In the genomic region with DNA sequence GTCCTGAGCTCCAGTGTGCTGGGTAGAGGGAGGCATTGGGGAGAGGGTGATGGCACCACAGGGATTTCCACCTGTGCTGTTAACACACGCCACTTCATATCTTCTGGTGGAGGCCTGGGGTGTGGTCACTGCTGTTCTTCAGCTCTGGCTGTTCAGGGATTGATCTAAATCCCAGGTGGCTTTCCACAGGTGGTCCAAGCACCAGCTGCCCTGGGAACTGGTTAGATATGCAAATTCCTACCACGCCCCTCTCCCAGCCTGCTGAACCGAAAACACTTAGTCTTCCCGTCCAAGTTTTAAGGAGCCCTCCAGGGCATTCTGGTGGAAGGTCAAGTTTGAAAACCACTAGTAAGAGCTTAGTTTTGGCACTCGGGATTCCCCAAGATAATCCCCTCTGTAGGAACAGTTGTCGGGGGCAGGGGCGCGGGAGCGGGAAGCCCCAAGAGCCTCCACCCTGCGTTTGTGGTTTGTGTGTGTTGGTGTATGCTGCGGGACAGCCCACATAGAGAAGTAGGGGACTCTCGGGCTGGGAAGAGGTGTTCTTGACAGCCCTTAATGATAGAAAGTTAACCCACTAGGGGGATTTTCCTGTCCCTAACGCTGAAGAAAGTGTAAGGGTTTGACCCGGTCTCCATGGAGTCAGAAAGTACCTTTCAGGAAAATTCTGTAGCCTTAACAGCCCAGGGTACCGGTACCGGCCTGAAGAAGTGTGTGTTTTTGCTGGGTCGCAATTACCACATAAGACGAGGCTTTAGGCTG, we compare ENCODE assay signal across 2 cellular contexts.
TF ChIP-seq lines count a peak whose summit lies in the region.

No MANE protein-coding gene starts in this region.

TF ChIP-seq in K562, 482 proteins besides CTCF, POLR2A, EP300 and RAD21:
- TF ChIP-seq GATAD2A (IDR thresholded peaks at IDR 0.05): no peak
- no peak for TF ChIP-seq ZNF282 (CRISPR knock-in tag; IDR thresholded peaks at IDR 0.05)
- TF ChIP-seq WHSC1 (IDR thresholded peaks at IDR 0.05; ENCODE audit: low read length): no peak
- TF ChIP-seq, protein P1, sequence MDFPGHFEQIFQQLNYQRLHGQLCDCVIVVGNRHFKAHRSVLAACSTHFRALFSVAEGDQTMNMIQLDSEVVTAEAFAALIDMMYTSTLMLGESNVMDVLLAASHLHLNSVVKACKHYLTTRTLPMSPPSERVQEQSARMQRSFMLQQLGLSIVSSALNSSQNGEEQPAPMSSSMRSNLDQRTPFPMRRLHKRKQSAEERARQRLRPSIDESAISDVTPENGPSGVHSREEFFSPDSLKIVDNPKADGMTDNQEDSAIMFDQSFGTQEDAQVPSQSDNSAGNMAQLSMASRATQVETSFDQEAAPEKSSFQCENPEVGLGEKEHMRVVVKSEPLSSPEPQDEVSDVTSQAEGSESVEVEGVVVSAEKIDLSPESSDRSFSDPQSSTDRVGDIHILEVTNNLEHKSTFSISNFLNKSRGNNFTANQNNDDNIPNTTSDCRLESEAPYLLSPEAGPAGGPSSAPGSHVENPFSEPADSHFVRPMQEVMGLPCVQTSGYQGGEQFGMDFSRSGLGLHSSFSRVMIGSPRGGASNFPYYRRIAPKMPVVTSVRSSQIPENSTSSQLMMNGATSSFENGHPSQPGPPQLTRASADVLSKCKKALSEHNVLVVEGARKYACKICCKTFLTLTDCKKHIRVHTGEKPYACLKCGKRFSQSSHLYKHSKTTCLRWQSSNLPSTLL (IDR thresholded peaks at IDR 0.05): no peak
- no peak for TF ChIP-seq ZNF780A (CRISPR knock-in tag; IDR thresholded peaks at IDR 0.05)
- TF ChIP-seq, protein P2, sequence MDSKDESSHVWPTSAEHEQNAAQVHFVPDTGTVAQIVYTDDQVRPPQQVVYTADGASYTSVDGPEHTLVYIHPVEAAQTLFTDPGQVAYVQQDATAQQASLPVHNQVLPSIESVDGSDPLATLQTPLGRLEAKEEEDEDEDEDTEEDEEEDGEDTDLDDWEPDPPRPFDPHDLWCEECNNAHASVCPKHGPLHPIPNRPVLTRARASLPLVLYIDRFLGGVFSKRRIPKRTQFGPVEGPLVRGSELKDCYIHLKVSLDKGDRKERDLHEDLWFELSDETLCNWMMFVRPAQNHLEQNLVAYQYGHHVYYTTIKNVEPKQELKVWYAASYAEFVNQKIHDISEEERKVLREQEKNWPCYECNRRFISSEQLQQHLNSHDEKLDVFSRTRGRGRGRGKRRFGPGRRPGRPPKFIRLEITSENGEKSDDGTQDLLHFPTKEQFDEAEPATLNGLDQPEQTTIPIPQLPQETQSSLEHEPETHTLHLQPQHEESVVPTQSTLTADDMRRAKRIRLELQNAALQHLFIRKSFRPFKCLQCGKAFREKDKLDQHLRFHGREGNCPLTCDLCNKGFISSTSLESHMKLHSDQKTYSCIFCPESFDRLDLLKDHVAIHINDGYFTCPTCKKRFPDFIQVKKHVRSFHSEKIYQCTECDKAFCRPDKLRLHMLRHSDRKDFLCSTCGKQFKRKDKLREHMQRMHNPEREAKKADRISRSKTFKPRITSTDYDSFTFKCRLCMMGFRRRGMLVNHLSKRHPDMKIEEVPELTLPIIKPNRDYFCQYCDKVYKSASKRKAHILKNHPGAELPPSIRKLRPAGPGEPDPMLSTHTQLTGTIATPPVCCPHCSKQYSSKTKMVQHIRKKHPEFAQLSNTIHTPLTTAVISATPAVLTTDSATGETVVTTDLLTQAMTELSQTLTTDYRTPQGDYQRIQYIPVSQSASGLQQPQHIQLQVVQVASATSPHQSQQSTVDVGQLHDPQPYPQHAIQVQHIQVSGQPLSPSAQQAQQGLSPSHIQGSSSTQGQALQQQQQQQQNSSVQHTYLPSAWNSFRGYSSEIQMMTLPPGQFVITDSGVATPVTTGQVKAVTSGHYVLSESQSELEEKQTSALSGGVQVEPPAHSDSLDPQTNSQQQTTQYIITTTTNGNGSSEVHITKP (IDR thresholded peaks at IDR 0.05; ENCODE audit: partially characterized antibody): peak; percentile 7
- TF ChIP-seq, protein P3, sequence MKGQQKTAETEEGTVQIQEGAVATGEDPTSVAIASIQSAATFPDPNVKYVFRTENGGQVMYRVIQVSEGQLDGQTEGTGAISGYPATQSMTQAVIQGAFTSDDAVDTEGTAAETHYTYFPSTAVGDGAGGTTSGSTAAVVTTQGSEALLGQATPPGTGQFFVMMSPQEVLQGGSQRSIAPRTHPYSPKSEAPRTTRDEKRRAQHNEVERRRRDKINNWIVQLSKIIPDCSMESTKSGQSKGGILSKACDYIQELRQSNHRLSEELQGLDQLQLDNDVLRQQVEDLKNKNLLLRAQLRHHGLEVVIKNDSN (CRISPR knock-in tag; IDR thresholded peaks at IDR 0.05): no peak
- TF ChIP-seq CBFA2T3 (IDR thresholded peaks at IDR 0.05): peak; percentile 33; the same call in 1 of the 2 replicates
TF ChIP-seq in K562: peak in this region for 2.

TF ChIP-seq in SK-N-SH treated with all-trans-retinoic acid at 6 μM for 48 hours, 23 proteins besides CTCF, POLR2A, EP300 and RAD21:
- TF ChIP-seq ZNF8 (CRISPR knock-in tag; IDR thresholded peaks at IDR 0.05) (no peak), ZNF70 (CRISPR knock-in tag; IDR thresholded peaks at IDR 0.05) (no peak), TCF4 (CRISPR knock-in tag; IDR thresholded peaks at IDR 0.05; ENCODE audit: borderline replicate concordance) (no peak), PPARA (CRISPR knock-in tag; IDR thresholded peaks at IDR 0.05; ENCODE audit: borderline replicate concordance) (no peak), ZC3H10 (CRISPR knock-in tag; IDR thresholded peaks at IDR 0.05) (no peak), CSDC2 (CRISPR knock-in tag; IDR thresholded peaks at IDR 0.05) (no peak), OSR1 (CRISPR knock-in tag; IDR thresholded peaks at IDR 0.05) (no peak), ZFP30 (CRISPR knock-in tag; IDR thresholded peaks at IDR 0.05) (no peak), TOX (CRISPR knock-in tag; IDR thresholded peaks at IDR 0.05; ENCODE audit: borderline replicate concordance) (no peak), GLIS3 (CRISPR knock-in tag; IDR thresholded peaks at IDR 0.05) (no peak)
- TF ChIP-seq, protein P4, sequence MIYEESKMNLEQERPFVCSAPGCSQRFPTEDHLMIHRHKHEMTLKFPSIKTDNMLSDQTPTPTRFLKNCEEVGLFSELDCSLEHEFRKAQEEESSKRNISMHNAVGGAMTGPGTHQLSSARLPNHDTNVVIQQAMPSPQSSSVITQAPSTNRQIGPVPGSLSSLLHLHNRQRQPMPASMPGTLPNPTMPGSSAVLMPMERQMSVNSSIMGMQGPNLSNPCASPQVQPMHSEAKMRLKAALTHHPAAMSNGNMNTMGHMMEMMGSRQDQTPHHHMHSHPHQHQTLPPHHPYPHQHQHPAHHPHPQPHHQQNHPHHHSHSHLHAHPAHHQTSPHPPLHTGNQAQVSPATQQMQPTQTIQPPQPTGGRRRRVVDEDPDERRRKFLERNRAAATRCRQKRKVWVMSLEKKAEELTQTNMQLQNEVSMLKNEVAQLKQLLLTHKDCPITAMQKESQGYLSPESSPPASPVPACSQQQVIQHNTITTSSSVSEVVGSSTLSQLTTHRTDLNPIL (CRISPR knock-in tag; IDR thresholded peaks at IDR 0.05; ENCODE audit: low read depth): no peak
- TF ChIP-seq, protein P5, sequence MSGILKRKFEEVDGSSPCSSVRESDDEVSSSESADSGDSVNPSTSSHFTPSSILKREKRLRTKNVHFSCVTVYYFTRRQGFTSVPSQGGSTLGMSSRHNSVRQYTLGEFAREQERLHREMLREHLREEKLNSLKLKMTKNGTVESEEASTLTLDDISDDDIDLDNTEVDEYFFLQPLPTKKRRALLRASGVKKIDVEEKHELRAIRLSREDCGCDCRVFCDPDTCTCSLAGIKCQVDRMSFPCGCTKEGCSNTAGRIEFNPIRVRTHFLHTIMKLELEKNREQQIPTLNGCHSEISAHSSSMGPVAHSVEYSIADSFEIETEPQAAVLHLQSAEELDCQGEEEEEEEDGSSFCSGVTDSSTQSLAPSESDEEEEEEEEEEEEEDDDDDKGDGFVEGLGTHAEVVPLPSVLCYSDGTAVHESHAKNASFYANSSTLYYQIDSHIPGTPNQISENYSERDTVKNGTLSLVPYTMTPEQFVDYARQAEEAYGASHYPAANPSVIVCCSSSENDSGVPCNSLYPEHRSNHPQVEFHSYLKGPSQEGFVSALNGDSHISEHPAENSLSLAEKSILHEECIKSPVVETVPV (CRISPR knock-in tag; IDR thresholded peaks at IDR 0.05): no peak
